ENCODE assay signal across 9 cellular contexts in genomic region chr1:3068400-3069361, GRCh38. TPM values are rescaled to one million over a fixed set of nuclear protein-coding genes. Genes with fewer than 3 reads are reported as not detected.
DNase-seq lines count a peak whose midpoint lies in the region; ATAC-seq and TF ChIP-seq lines count a peak whose summit lies in the region.
"Had no signal": no experiment of that assay in that cellular context is flagged by ENCODE, and none has a peak within 500 bp of the region (broad histone marks: within the 10 kb centered on the region; RNA-seq: fewer than 3 reads in every experiment).

TSS of gene PRDM16 (plus strand) at chr1:3069203. CDS start at chr1:3069260, 57 bp downstream.

- peak within 1 kb of the TSS; percentile 77 for H3K4me3 ChIP-seq in colonic mucosa
- peak within 1 kb of the TSS; percentile 76 for H3K4me3 ChIP-seq in lower lobe of right lung
- peak within 1 kb of the TSS; percentile 64 to 93 (median 84) for H3K4me3 ChIP-seq in stomach
- H3K4me3 ChIP-seq in MM.1S (ENCODE audit: low read length), result no peak within 1 kb of the TSS

- H3K9ac ChIP-seq in colonic mucosa (ENCODE audit: low read depth in 2 of 2, low read length in 2 of 2), result peak within 1 kb of the TSS in 1 of 2 donors; percentile 24
- H3K9ac ChIP-seq in MM.1S (ENCODE audit: low read length), result no peak within 1 kb of the TSS

- H4K20me1 ChIP-seq in MM.1S (ENCODE audit: insufficient read depth, low read length), result no peaks in the 10 kb centered on the region

- peak; percentile 7 for DNase-seq in COR-L47 (lab: John Stamatoyannopoulos, UW)
- DNase-seq in NCI-H460 (ENCODE audit: extremely low read depth, low read depth), result peak; percentile 14
- peak; percentile 26 for DNase-seq in colonic mucosa
- peak; percentile 60 for DNase-seq in lower lobe of right lung
- peak; percentile 69 for DNase-seq in stomach
- no peak for DNase-seq in MM.1S
- no peak for DNase-seq in effector CD4-positive, alpha-beta T cell

- TF ChIP-seq CTCF in colonic mucosa (IDR thresholded peaks at IDR 0.05) (no peak), lower lobe of right lung (IDR thresholded peaks at IDR 0.05) (no peak), stomach (IDR thresholded peaks at IDR 0.05) (no peak), MM.1S (IDR thresholded peaks at IDR 0.05; ENCODE audit: low read length) (no peak)

- H3K9me3 ChIP-seq in colonic mucosa, result no peaks in the 10 kb centered on the region
- no peaks in the 10 kb centered on the region for H3K9me3 ChIP-seq in lower lobe of right lung
- no peaks in the 10 kb centered on the region for H3K9me3 ChIP-seq in stomach
- no peaks in the 10 kb centered on the region for H3K9me3 ChIP-seq in MM.1S (replicated peaks; ENCODE audit: insufficient read depth, low read length)

- TF ChIP-seq POLR2A in stomach (IDR thresholded peaks at IDR 0.05), result no peak

- H3K27ac ChIP-seq in colonic mucosa (no peak within 1 kb of the TSS), lower lobe of right lung (peak within 1 kb of the TSS; percentile 84), stomach (peak within 1 kb of the TSS; percentile 93 to 97 (median 96)), MM.1S (ENCODE audit: low read length) (no peak within 1 kb of the TSS)
- H3K27ac ChIP-seq: HL-60 had no signal

- WGBS in stomach, 5 donors, result 1% methylated on average over 60 to 110 of the region's 110 CpGs

- H3F3A ChIP-seq in MM.1S (ENCODE audit: insufficient read depth, low read length), result no peaks in the 10 kb centered on the region

- H3K4me2 ChIP-seq in MM.1S (ENCODE audit: low read depth, low read length), result no peak within 1 kb of the TSS

- peak; percentile 3 to 11 for ATAC-seq in lower lobe of right lung
- no peak for ATAC-seq in GM19328 (IDR thresholded peaks at IDR 0.05; ENCODE audit: unreplicated experiment)

- no peaks in the 10 kb centered on the region for H3K79me2 ChIP-seq in MM.1S (ENCODE audit: low read length)

- TF ChIP-seq EP300 in stomach (IDR thresholded peaks at IDR 0.05), result no peak

- H3K27me3 ChIP-seq in colonic mucosa, result peaks cover 85% of the 10 kb centered on the region
- H3K27me3 ChIP-seq in lower lobe of right lung (ENCODE audit: low read depth), result peaks cover 88% of the 10 kb centered on the region
- H3K27me3 ChIP-seq in stomach, result peaks cover 22 to 95% (median 58%) of the 10 kb centered on the region in 3 donors
- H3K27me3 ChIP-seq in MM.1S (replicated peaks; ENCODE audit: insufficient read depth, low read length), result peaks cover 84% of the 10 kb centered on the region

- H2AFZ ChIP-seq in MM.1S (ENCODE audit: low read length), result no peak within 1 kb of the TSS

- no peaks in the 10 kb centered on the region for H3K36me3 ChIP-seq in colonic mucosa
- H3K36me3 ChIP-seq in lower lobe of right lung, result no peaks in the 10 kb centered on the region
- H3K36me3 ChIP-seq in stomach, result no peaks in the 10 kb centered on the region
- no peaks in the 10 kb centered on the region for H3K36me3 ChIP-seq in MM.1S (replicated peaks; ENCODE audit: insufficient read depth, low read length)

- intact Hi-C loops in colonic mucosa (cut with DNase I), result loop anchor here (10.0 kb wide), 1 partner anchor 216 kb away; no protein-coding TSS in a partner anchor
- intact Hi-C loops in lower lobe of right lung (cut with DNase I), result no loop called here
- intact Hi-C loops in stomach (cut with DNase I; ENCODE audit: low total_unique reads), result no loop called here

- no peaks in the 10 kb centered on the region for H3K9me2 ChIP-seq in MM.1S (replicated peaks; ENCODE audit: insufficient read depth, low read length)

- H3K4me1 ChIP-seq in colonic mucosa (no peaks in the 10 kb centered on the region), lower lobe of right lung (peaks cover 26% of the 10 kb centered on the region), stomach (peaks cover 35 to 80% (median 69%) of the 10 kb centered on the region in 4 donors), MM.1S (ENCODE audit: low read length) (no peaks in the 10 kb centered on the region)

RNA-seq across cellular contexts. Expression of gene PRDM16, which starts in this region (rescaled TPM):
- 0.29 and 2.2 TPM in 2 replicates for total RNA-seq in NCI-H460 (2014; rRNA removed; shearing (Covaris generic))
- 0.03 and 0.64 TPM in 2 replicates for polyA plus RNA-seq in NCI-H460 (2014; cell fraction: nucleus; rRNA removed)
- 1 to 10 TPM in 1 of 2 donors, under 1 TPM in 1; 0.79 to 6.1 TPM for total RNA-seq in colonic mucosa
- 19.2 TPM for total RNA-seq in lower lobe of right lung
- 100 to 1,000 TPM in 2 of 5 donors, 10 to 100 TPM in 2, under 1 TPM in 1; 0.29 to 222 (median 32.2) TPM for total RNA-seq in stomach
- polyA plus RNA-seq in stomach, result 1 to 10 TPM; 2.4 to 8.2 (median 7.0) TPM

Comparison
In these comparisons a context has a peak if more than half of its experiments do, and no peak if none do; other contexts are left out.
1. DNase-seq: peak in COR-L47 (single experiment), NCI-H460 (single experiment), colonic mucosa (single experiment), lower lobe of right lung (single experiment) and stomach (single experiment); none in MM.1S (single experiment) and effector CD4-positive, alpha-beta T cell (single experiment).
2. H3K27ac ChIP-seq: peak in lower lobe of right lung (single experiment) and stomach (5 of 5); none in colonic mucosa (single experiment) and MM.1S (single experiment).